Comparison of ENCODE assay signal across 1 cellular context in the genomic region with DNA sequence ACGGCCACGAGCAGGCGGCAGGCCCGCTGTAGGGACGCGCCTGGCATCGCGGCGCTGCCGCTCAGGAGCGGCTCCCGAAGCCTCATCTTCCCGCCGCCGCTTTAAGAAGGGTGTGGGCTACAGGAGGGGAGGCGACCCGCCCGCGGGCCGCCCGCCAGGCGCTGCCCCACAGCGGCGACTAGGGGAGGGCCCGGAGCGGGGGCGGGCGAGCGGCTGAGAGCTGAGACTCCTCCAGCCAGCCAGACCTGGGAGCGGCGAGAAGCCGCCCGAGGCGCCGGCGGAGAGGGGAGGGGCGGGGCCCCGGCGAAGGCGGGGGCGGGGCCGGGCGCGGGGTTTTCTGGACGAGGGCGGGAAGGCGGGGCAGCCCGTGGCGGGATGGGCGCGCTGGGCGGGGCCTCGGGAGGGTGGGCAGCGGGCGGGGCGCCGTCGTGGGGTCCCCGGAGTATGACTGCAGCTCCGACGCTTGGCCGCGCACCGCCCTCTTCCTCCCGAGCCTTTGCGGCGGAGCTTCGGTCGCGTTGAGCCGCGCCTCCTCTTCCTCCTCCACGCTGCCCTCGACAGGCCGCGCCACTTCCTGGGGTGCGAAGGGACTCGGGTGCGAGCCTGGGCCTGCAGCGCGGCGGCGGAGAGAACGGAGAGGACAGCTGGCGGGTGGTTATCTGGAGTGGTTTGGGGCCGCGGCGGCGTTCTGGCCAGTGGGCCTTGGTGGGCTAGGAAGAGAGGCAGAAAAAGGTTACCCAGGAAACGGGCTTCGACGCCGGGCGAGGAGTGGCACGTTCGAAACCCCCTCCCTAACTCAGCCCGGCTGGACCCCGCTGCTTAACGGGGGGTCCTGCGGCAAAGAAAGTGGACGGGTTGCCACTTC.
TF ChIP-seq lines count a peak whose summit lies in the region.

A gene with protein sequence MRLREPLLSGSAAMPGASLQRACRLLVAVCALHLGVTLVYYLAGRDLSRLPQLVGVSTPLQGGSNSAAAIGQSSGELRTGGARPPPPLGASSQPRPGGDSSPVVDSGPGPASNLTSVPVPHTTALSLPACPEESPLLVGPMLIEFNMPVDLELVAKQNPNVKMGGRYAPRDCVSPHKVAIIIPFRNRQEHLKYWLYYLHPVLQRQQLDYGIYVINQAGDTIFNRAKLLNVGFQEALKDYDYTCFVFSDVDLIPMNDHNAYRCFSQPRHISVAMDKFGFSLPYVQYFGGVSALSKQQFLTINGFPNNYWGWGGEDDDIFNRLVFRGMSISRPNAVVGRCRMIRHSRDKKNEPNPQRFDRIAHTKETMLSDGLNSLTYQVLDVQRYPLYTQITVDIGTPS (minus strand): TSS at position 253 of the 865 bp plus-strand sequence. CDS start 167 bp downstream, at position 86.

TF ChIP-seq in SK-N-SH, 30 proteins besides CTCF, POLR2A, EP300 and RAD21 (continued from another document):
- TF ChIP-seq YY1 (IDR thresholded peaks at IDR 0.05; ENCODE audit: low read depth) (peak; percentile 56; the same call in 1 of the 2 replicates), NRF1 (IDR thresholded peaks at IDR 0.05; ENCODE audit: low read depth, low read length) (no peak), GATA2 (CRISPR knock-in tag; IDR thresholded peaks at IDR 0.05) (no peak), JUND (IDR thresholded peaks at IDR 0.05) (no peak), SIN3A (IDR thresholded peaks at IDR 0.05; ENCODE audit: borderline replicate concordance, low read depth, low read length) (peak; percentile 31; the same call in 1 of the 2 replicates), FOXM1 (IDR thresholded peaks at IDR 0.05; ENCODE audit: low read depth) (no peak), POLR2AphosphoS5 (IDR thresholded peaks at IDR 0.05; ENCODE audit: low read depth, low read length) (peak; percentile 29), PBX3 (IDR thresholded peaks at IDR 0.05) (peak; percentile 16; the same call in 1 of the 2 replicates), ELF1 (IDR thresholded peaks at IDR 0.05) (no peak), FOSL2 (IDR thresholded peaks at IDR 0.05; ENCODE audit: borderline replicate concordance, low read depth) (no peak), GABPA (IDR thresholded peaks at IDR 0.05; ENCODE audit: low read depth) (no peak), TCF12 (IDR thresholded peaks at IDR 0.05) (no peak), EZH2phosphoT487 (IDR thresholded peaks at IDR 0.05; ENCODE audit: borderline replicate concordance, low read depth) (no peak), RXRA (IDR thresholded peaks at IDR 0.05; ENCODE audit: borderline replicate concordance, low read depth) (no peak), TAF1 (IDR thresholded peaks at IDR 0.05; ENCODE audit: borderline replicate concordance, low read depth, low read length) (no peak), CHD2 (IDR thresholded peaks at IDR 0.05; ENCODE audit: low read length, partially characterized antibody) (no peak), NFIC (IDR thresholded peaks at IDR 0.05; ENCODE audit: borderline replicate concordance) (peak; percentile 61; the same call in 1 of the 2 replicates), RFX5 (IDR thresholded peaks at IDR 0.05; ENCODE audit: low read length) (no peak), RCOR1 (IDR thresholded peaks at IDR 0.05; ENCODE audit: low read length) (no peak), TEAD4 (IDR thresholded peaks at IDR 0.05; ENCODE audit: borderline replicate concordance, insufficient read depth) (no peak), SMC3 (IDR thresholded peaks at IDR 0.05; ENCODE audit: low read depth, low read length) (0 out of 2 replicates have a peak, but pooled peaks have one; percentile 3), MXI1 (IDR thresholded peaks at IDR 0.05; ENCODE audit: low read depth, low read length) (no peak; the same call in 1 of the 2 replicates)
- TF ChIP-seq, protein P1, sequence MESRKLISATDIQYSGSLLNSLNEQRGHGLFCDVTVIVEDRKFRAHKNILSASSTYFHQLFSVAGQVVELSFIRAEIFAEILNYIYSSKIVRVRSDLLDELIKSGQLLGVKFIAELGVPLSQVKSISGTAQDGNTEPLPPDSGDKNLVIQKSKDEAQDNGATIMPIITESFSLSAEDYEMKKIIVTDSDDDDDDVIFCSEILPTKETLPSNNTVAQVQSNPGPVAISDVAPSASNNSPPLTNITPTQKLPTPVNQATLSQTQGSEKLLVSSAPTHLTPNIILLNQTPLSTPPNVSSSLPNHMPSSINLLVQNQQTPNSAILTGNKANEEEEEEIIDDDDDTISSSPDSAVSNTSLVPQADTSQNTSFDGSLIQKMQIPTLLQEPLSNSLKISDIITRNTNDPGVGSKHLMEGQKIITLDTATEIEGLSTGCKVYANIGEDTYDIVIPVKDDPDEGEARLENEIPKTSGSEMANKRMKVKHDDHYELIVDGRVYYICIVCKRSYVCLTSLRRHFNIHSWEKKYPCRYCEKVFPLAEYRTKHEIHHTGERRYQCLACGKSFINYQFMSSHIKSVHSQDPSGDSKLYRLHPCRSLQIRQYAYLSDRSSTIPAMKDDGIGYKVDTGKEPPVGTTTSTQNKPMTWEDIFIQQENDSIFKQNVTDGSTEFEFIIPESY (IDR thresholded peaks at IDR 0.05; ENCODE audit: borderline replicate concordance, low read depth), result no peak
- TF ChIP-seq, protein P2, sequence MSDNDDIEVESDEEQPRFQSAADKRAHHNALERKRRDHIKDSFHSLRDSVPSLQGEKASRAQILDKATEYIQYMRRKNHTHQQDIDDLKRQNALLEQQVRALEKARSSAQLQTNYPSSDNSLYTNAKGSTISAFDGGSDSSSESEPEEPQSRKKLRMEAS (IDR thresholded peaks at IDR 0.05; ENCODE audit: low read depth), result peak; percentile 89
- TF ChIP-seq, protein P3, sequence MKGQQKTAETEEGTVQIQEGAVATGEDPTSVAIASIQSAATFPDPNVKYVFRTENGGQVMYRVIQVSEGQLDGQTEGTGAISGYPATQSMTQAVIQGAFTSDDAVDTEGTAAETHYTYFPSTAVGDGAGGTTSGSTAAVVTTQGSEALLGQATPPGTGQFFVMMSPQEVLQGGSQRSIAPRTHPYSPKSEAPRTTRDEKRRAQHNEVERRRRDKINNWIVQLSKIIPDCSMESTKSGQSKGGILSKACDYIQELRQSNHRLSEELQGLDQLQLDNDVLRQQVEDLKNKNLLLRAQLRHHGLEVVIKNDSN (IDR thresholded peaks at IDR 0.05; ENCODE audit: borderline replicate concordance, low read depth), result no peak
- TF ChIP-seq, protein P4, sequence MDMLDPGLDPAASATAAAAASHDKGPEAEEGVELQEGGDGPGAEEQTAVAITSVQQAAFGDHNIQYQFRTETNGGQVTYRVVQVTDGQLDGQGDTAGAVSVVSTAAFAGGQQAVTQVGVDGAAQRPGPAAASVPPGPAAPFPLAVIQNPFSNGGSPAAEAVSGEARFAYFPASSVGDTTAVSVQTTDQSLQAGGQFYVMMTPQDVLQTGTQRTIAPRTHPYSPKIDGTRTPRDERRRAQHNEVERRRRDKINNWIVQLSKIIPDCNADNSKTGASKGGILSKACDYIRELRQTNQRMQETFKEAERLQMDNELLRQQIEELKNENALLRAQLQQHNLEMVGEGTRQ (IDR thresholded peaks at IDR 0.05; ENCODE audit: borderline replicate concordance, low read depth, low read length), result no peak
